Comparison of ENCODE assay signal across 8 cellular contexts in the genomic region with DNA sequence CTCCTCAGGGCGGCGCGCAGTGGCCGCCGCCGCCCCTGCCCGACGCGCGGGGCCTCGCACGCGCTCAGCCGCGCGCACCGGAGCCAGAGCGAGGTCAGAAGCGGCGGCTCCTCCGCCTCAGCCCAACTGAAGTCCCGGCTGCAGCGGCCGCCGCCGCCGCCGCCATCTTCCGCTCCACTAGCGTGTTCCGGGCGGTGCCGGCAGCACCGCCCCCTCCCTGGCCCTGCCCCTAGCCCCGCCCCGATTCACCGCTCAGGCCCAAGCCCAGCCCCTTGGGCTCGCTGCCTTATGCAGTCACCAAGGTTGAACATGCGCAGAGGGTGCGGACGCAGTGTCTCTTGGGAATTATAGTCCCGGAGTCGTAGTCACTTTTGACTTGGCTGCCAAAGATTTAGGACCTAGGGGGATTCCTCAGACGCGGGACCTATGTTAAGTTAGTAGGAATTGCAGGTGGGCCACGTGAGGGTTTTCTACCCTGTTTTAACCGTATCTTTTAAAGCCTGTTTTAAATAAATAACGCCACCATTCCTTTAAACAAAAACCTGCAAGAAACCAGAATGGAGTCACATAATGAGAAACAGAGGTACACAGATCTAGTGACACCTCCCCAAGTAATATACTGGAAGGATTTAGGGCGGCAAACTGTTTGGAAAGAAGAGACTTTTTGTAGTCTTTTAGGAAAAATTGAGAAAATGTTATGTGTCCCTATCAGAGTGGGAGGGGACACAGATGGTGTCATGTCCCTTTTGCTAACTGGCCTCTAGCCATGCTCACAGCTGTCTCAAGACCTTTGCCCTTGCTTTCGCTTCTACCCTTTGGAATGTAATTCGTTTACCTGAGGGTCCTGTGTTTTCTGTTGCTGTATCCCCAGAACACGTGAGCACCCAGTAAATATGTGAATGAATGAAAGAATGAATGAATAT. TPM values are rescaled to one million over a fixed set of nuclear protein-coding genes. Genes with fewer than 3 reads are reported as not detected.
DNase-seq lines count a peak whose midpoint lies in the region; ATAC-seq and TF ChIP-seq lines count a peak whose summit lies in the region.

A gene with protein sequence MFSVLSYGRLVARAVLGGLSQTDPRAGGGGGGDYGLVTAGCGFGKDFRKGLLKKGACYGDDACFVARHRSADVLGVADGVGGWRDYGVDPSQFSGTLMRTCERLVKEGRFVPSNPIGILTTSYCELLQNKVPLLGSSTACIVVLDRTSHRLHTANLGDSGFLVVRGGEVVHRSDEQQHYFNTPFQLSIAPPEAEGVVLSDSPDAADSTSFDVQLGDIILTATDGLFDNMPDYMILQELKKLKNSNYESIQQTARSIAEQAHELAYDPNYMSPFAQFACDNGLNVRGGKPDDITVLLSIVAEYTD (minus strand): TSS at position 182 of the 923 bp plus-strand sequence. CDS start 287 bp downstream, outside the sequence.

- H3K79me2 ChIP-seq in DOHH2 (ENCODE audit: control insufficient read depth, low read length) (peaks cover 54% of the 10 kb centered on the region), GM23338 (replicated peaks; ENCODE audit: insufficient read depth) (peaks cover 44% of the 10 kb centered on the region)

- H3K4me1 Mint-ChIP-seq in GM23338 = peaks cover 48% of the 10 kb centered on the region
- peaks cover 46 to 83% (median 60%) of the 10 kb centered on the region in 3 donors for H3K4me1 Mint-ChIP-seq in naive B cell
- H3K4me1 Mint-ChIP-seq in stimulated activated effector memory CD8-positive, alpha-beta T cell treated with anti-CD3 and anti-CD28 coated beads, Interleukin-12 subunit alpha, Interleukin-12 subunit beta, amount 100 ng/mL, for 72 hours = peaks cover 38% of the 10 kb centered on the region

- peak within 1 kb of the TSS; percentile 85 for H3K4me3 Mint-ChIP-seq in GM23338
- H3K4me3 Mint-ChIP-seq in naive B cell = peak within 1 kb of the TSS; percentile 91 to 98 (median 96)
- peak within 1 kb of the TSS; percentile 90 for H3K4me3 Mint-ChIP-seq in stimulated activated effector memory CD8-positive, alpha-beta T cell treated with anti-CD3 and anti-CD28 coated beads, Interleukin-12 subunit alpha, Interleukin-12 subunit beta, amount 100 ng/mL, for 72 hours

- no peaks in the 10 kb centered on the region for H3K9me3 ChIP-seq in DOHH2 (ENCODE audit: control insufficient read depth, insufficient read depth, low read length)

- ATAC-seq in GM23338 = peak; percentile 93
- peak; percentile 85 to 86 for ATAC-seq in naive B cell (ENCODE audit: low read depth in 2 of 2)
- ATAC-seq in stimulated activated effector memory CD8-positive, alpha-beta T cell treated with anti-CD3 and anti-CD28 coated beads, Interleukin-12 subunit alpha, Interleukin-12 subunit beta, amount 100 ng/mL, for 72 hours = peak; percentile 92

- H4K20me1 ChIP-seq in DOHH2 (ENCODE audit: control insufficient read depth, insufficient read depth, low read depth, low read length) (peaks cover 22% of the 10 kb centered on the region), GM23338 (replicated peaks; ENCODE audit: insufficient read depth) (peaks cover 35% of the 10 kb centered on the region)

- no peaks in the 10 kb centered on the region for H3K9me3 Mint-ChIP-seq in GM23338
- H3K9me3 Mint-ChIP-seq in naive B cell = no peaks in the 10 kb centered on the region
- H3K9me3 Mint-ChIP-seq in stimulated activated effector memory CD8-positive, alpha-beta T cell treated with anti-CD3 and anti-CD28 coated beads, Interleukin-12 subunit alpha, Interleukin-12 subunit beta, amount 100 ng/mL, for 72 hours = no peaks in the 10 kb centered on the region

- H3K27ac ChIP-seq in DOHH2 (ENCODE audit: low read depth, low read length) = peak within 1 kb of the TSS; percentile 58
- peak within 1 kb of the TSS; percentile 26; the same call in 1 of the 2 replicates for H3K27ac ChIP-seq in GM23338 (ENCODE audit: low read depth)

- DNase-seq in GM23338 (ENCODE audit: low spot score) = peak; percentile 98
- DNase-seq in LNCaP clone FGC (ENCODE audit: low read depth) = peak; percentile 82
- DNase-seq in RPMI8226 = peak; percentile 98
- DNase-seq in activated T-helper 1 cell treated with anti-CD3 and anti-CD28 coated beads, Interleukin-2, amount 50 U/mL, for 16 hours (ENCODE audit: low read depth in 1 of 2, low spot score in 1 of 2) = peak; percentile 95 to 96
- DNase-seq in fibroblast of gingiva (ENCODE audit: low read depth) = peak; percentile 95
- DNase-seq in naive B cell = peak; percentile 94
- peak; percentile 82 to 95 for DNase-seq in stimulated activated effector memory CD8-positive, alpha-beta T cell treated with anti-CD3 and anti-CD28 coated beads, Interleukin-12 subunit alpha, Interleukin-12 subunit beta, amount 100 ng/mL, for 72 hours (ENCODE audit: low spot score in 2 of 2)

- H3K4me3 ChIP-seq in DOHH2 (ENCODE audit: low read length) (peak within 1 kb of the TSS; percentile 95), GM23338 (peak within 1 kb of the TSS; percentile 93), LNCaP clone FGC (ENCODE audit: low read depth, low read length) (peak within 1 kb of the TSS; percentile 62)

- H3F3A ChIP-seq in DOHH2 (ENCODE audit: control insufficient read depth, insufficient read depth) (0 out of 2 replicates have a peak, but pooled peaks cover 2% of the 10 kb centered on the region), GM23338 (replicated peaks; ENCODE audit: low read depth) (no peaks in the 10 kb centered on the region)

- H3K27me3 Mint-ChIP-seq in GM23338 (ENCODE audit: insufficient read depth, low read depth, poor library complexity) = peaks cover 24% of the 10 kb centered on the region
- no peaks in the 10 kb centered on the region for H3K27me3 Mint-ChIP-seq in naive B cell

- peaks cover 59% of the 10 kb centered on the region for H3K4me1 ChIP-seq in DOHH2 (ENCODE audit: control insufficient read depth, low read length)
- H3K4me1 ChIP-seq in GM23338 (ENCODE audit: insufficient read depth) = peaks cover 27% of the 10 kb centered on the region; the same call in 1 of the 2 replicates

- H3K36me3 Mint-ChIP-seq in GM23338 (ENCODE audit: low read depth) = no peaks in the 10 kb centered on the region; the same call in 2 of the 3 replicates
- H3K36me3 Mint-ChIP-seq in naive B cell = no peaks in the 10 kb centered on the region
- peaks cover 40% of the 10 kb centered on the region for H3K36me3 Mint-ChIP-seq in stimulated activated effector memory CD8-positive, alpha-beta T cell treated with anti-CD3 and anti-CD28 coated beads, Interleukin-12 subunit alpha, Interleukin-12 subunit beta, amount 100 ng/mL, for 72 hours

- H3K36me3 ChIP-seq in DOHH2 (ENCODE audit: control insufficient read depth, low read length) (peaks cover 30% of the 10 kb centered on the region), GM23338 (ENCODE audit: insufficient read depth) (no peaks in the 10 kb centered on the region)

- TF ChIP-seq CTCF in DOHH2 (IDR thresholded peaks at IDR 0.05; ENCODE audit: low read depth, low read length, poor library complexity, severe bottlenecking) = no peak
- TF ChIP-seq CTCF in GM23338 (conservative IDR thresholded peaks at IDR 0.05; ENCODE audit: low read depth in 2 of 2) = no peak
- no peak for TF ChIP-seq CTCF in LNCaP clone FGC (IDR thresholded peaks at IDR 0.05; ENCODE audit: control insufficient read depth, extremely low read depth, insufficient read depth)

- H3K4me2 ChIP-seq in DOHH2 (ENCODE audit: low read length) = peak within 1 kb of the TSS; percentile 82
- H3K4me2 ChIP-seq in GM23338 = peak within 1 kb of the TSS; percentile 95

- H3K9me2 ChIP-seq in DOHH2 (replicated peaks; ENCODE audit: control insufficient read depth, low read length) = no peaks in the 10 kb centered on the region
- H3K9me2 ChIP-seq in GM23338 (ENCODE audit: insufficient read depth) = no peaks in the 10 kb centered on the region

- peak within 1 kb of the TSS; percentile 63 for H3K27ac Mint-ChIP-seq in GM23338
- peak within 1 kb of the TSS; percentile 96 to 99 (median 98) for H3K27ac Mint-ChIP-seq in naive B cell
- peak within 1 kb of the TSS; percentile 92 for H3K27ac Mint-ChIP-seq in stimulated activated effector memory CD8-positive, alpha-beta T cell treated with anti-CD3 and anti-CD28 coated beads, Interleukin-12 subunit alpha, Interleukin-12 subunit beta, amount 100 ng/mL, for 72 hours

- H3K27me3 ChIP-seq in DOHH2 (ENCODE audit: control insufficient read depth, low read length) (no peaks in the 10 kb centered on the region), GM23338 (ENCODE audit: insufficient read depth) (no peaks in the 10 kb centered on the region)

- peak within 1 kb of the TSS; percentile 39 for H2AFZ ChIP-seq in GM23338

TF ChIP-seq in GM23338, 12 proteins besides CTCF, POLR2A, EP300 and RAD21 (continues in another document):
- TF ChIP-seq EZH2phosphoT487 (IDR thresholded peaks at IDR 0.05; ENCODE audit: unreplicated experiment) (no peak), ZNF331 (CRISPR knock-in tag; IDR thresholded peaks at IDR 0.05; ENCODE audit: low read depth) (no peak), CREB1 (CRISPR knock-in tag; IDR thresholded peaks at IDR 0.05; ENCODE audit: low read depth) (peak; percentile 18; the same call in 1 of the 2 replicates), POLR2AphosphoS5 (IDR thresholded peaks at IDR 0.05; ENCODE audit: low read depth) (peak; percentile 74), EZH2 (IDR thresholded peaks at IDR 0.05; ENCODE audit: low read depth, unreplicated experiment) (no peak), NANOG (IDR thresholded peaks at IDR 0.05; ENCODE audit: borderline replicate concordance) (no peak)
- TF ChIP-seq, protein P1, sequence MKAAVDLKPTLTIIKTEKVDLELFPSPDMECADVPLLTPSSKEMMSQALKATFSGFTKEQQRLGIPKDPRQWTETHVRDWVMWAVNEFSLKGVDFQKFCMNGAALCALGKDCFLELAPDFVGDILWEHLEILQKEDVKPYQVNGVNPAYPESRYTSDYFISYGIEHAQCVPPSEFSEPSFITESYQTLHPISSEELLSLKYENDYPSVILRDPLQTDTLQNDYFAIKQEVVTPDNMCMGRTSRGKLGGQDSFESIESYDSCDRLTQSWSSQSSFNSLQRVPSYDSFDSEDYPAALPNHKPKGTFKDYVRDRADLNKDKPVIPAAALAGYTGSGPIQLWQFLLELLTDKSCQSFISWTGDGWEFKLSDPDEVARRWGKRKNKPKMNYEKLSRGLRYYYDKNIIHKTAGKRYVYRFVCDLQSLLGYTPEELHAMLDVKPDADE (IDR thresholded peaks at IDR 0.05) = peak; percentile 44; the same call in 1 of the 2 replicates

RNA-seq across cellular contexts. Expression of the gene that starts here (rescaled TPM):
- 17.5 and 22.3 TPM in 2 replicates for total RNA-seq in GM23338 (2014; rRNA removed; shearing (Covaris generic))
- polyA plus RNA-seq in GM23338 (2016; fragmentation: Nextera tagmentation; extraction: Ambion mirVana) (5.2 and 7.5 TPM in 2 replicates), naive B cell (ENCODE audit: low read depth in 6 of 6) (10 to 100 TPM in 5 of 6 donors, 1 to 10 TPM in 1; 7.1 to 21.3 (median 15.9) TPM)

Comparison
In these comparisons a context has a peak if more than half of its experiments do, and no peak if none do; other contexts are left out.
1. Peak in every context shown above with its lines: DNase-seq, ATAC-seq, H3K4me3 ChIP-seq and H3K27ac ChIP-seq.